Comparison of ENCODE assay signal across 21 cellular contexts in genomic region chr1:39023140-39023539, GRCh38. TPM values are rescaled to one million over a fixed set of nuclear protein-coding genes. Genes with fewer than 3 reads are reported as not detected.
A peak's percentile ranks its signal among the peaks of the same experiment; 100 is the strongest.
DNase-seq lines count a peak whose midpoint lies in the region; ATAC-seq, FAIRE-seq and TF ChIP-seq lines count a peak whose summit lies in the region.
"Had no signal": no experiment of that assay in that cellular context is flagged by ENCODE, and none has a peak within 500 bp of the region (broad histone marks: within the 10 kb centered on the region; RNA-seq: fewer than 3 reads in every experiment).

No MANE protein-coding gene starts in this region.

- H4K20me1 ChIP-seq in HepG2 (ENCODE audit: insufficient read depth, low read length), result no peaks in the 10 kb centered on the region
- H4K20me1 ChIP-seq: BLaER1 treated with 17β-estradiol and CSF1 and Interleukin-3, amounts not matched to agents 10 nM and 100 nM had no signal

- in situ Hi-C loops in HepG2 (cut with HindIII; ENCODE audit: extremely low pct_ligation_motif_present, low pct_unique_long_range_greater_than_20kb), result no loop called here

- WGBS in HepG2 (ENCODE audit: low lambda C conversion rate), result 0% methylated on average over 1 of the region's 1 CpG
- WGBS in right lobe of liver (ENCODE audit: insufficient coverage, low coverage, low lambda C conversion rate, missing lambda C conversion rate), result 26% methylated on average over 1 of the region's 1 CpG

- DNase-seq in HepG2 (ENCODE audit: low spot score), result no peak
- DNase-seq in right lobe of liver, result no peak
- DNase-seq in neural crest cell (ENCODE audit: low read depth, low spot score), result no peak
- no peak for DNase-seq in activated CD8-positive, alpha-beta memory T cell treated with anti-CD3 and anti-CD28 coated beads, Interleukin-2, amount 50 U/mL, for 48 hours
- DNase-seq: AML-193; Caco-2; Calu3; CD4-positive, alpha-beta T cell; CD8-positive, alpha-beta T cell; DMS79 treated with DMSO at 0.1 percent for 48 hours; GF-D8 had no signal

- ATAC-seq in HepG2, result no peak
- ATAC-seq in right lobe of liver, result no peak
- ATAC-seq: A549; CD8-positive, alpha-beta T cell had no signal

- no peaks in the 10 kb centered on the region for H3K36me3 Mint-ChIP-seq in neural crest cell (ENCODE audit: low read depth)

- POLR2A ChIA-PET in HepG2 (lab: Yijun Ruan, JAX) (no interaction called here), HEK293 (lab: Yijun Ruan, JAX) (no interaction called here)

- H3K4me3 Mint-ChIP-seq in neural crest cell, result peak overlapping the region; percentile 23
- H3K4me3 Mint-ChIP-seq: B cell; CD4-positive, alpha-beta T cell; CD8-positive, alpha-beta T cell had no signal

- TF ChIP-seq RAD21 in HepG2 (CRISPR knock-in tag; IDR thresholded peaks at IDR 0.05), result no peak

- peaks cover 14% of the 10 kb centered on the region for H3K4me1 Mint-ChIP-seq in neural crest cell

- H3K9me3 Mint-ChIP-seq in neural crest cell, result no peaks in the 10 kb centered on the region
- H3K9me3 Mint-ChIP-seq: CD4-positive, alpha-beta T cell; CD8-positive, alpha-beta T cell had no signal

- no peak overlapping the region for H2AFZ ChIP-seq in HepG2 (ENCODE audit: low read length)

- H3K4me1 ChIP-seq in HepG2 (ENCODE audit: insufficient read depth, low read length) (peaks cover 29% of the 10 kb centered on the region), right lobe of liver (peaks cover 0 to 10% (median 4%) of the 10 kb centered on the region in 4 donors), HEK293 (ENCODE audit: control insufficient read depth, insufficient read depth, low read length) (no peaks in the 10 kb centered on the region)

- no peak overlapping the region for H3K27ac ChIP-seq in HepG2 (ENCODE audit: extremely low read length, insufficient read depth, low read length)
- H3K27ac ChIP-seq in right lobe of liver, result no peak overlapping the region
- H3K27ac ChIP-seq in HEK293 (ENCODE audit: extremely low read depth, low read depth, low read length), result no peak overlapping the region
- H3K27ac ChIP-seq: 22Rv1; A549; BLaER1 treated with 17β-estradiol and CSF1 and Interleukin-3, amounts not matched to agents 10 nM and 100 nM; C4-2B had no signal

- TF ChIP-seq EP300 in HepG2 (IDR thresholded peaks at IDR 0.05; ENCODE audit: low read depth in 2 of 2, low read length in 2 of 2), result no peak
- TF ChIP-seq EP300 in HepG2 (CRISPR knock-in tag; IDR thresholded peaks at IDR 0.05; ENCODE audit: borderline replicate concordance), result no peak

- no peak overlapping the region for H3K9ac ChIP-seq in HepG2 (ENCODE audit: insufficient read depth, low read depth, low read length)
- H3K9ac ChIP-seq: BLaER1 treated with 17β-estradiol and CSF1 and Interleukin-3, amounts not matched to agents 10 nM and 100 nM had no signal

- no peaks in the 10 kb centered on the region for H3K27me3 Mint-ChIP-seq in neural crest cell (ENCODE audit: low read depth)
- H3K27me3 Mint-ChIP-seq: B cell; CD4-positive, alpha-beta T cell had no signal

- no peak for FAIRE-seq in HepG2 (lab: Jason Lieb, UNC)
- FAIRE-seq: A549, D721Med, G401.6, GM12891, GM19239 had no signal

- no TSS peak for BruUV-seq in HepG2 (replicated peaks; lab: Mats Ljungman, UMichigan)

- CTCF ChIA-PET in HepG2 (lab: Yijun Ruan, JAX; ENCODE audit: low intra/inter-chr PET ratio, low total read pairs), result no interaction called here
- CTCF ChIA-PET in HEK293 (lab: Yijun Ruan, JAX), result no interaction called here

- TF ChIP-seq CTCF in HepG2 (CRISPR knock-in tag; IDR thresholded peaks at IDR 0.05) (no peak), right lobe of liver (IDR thresholded peaks at IDR 0.05) (no peak), HEK293 (tag by site-specific recombination; IDR thresholded peaks at IDR 0.05) (no peak), neural crest cell (conservative IDR thresholded peaks at IDR 0.05) (no peak)

- no peak overlapping the region for H3K27ac Mint-ChIP-seq in neural crest cell (ENCODE audit: unreplicated experiment)
- H3K27ac Mint-ChIP-seq: B cell; CD4-positive, alpha-beta T cell; CD8-positive, alpha-beta T cell had no signal

- intact Hi-C loops in HepG2 (cut with micrococcal nuclease; ENCODE audit: unreplicated experiment) (no loop called here), right lobe of liver (cut with DNase I) (no loop called here)

- TF ChIP-seq POLR2A in HepG2 (IDR thresholded peaks at IDR 0.05; ENCODE audit: insufficient read depth in 1 of 2, low read depth in 2 of 2, low read length in 2 of 2) (no peak), right lobe of liver (IDR thresholded peaks at IDR 0.05) (no peak)

- H3K9me3 ChIP-seq in HepG2 (ENCODE audit: low read length) (no peaks in the 10 kb centered on the region), right lobe of liver (no peaks in the 10 kb centered on the region), HEK293 (ENCODE audit: control insufficient read depth, insufficient read depth, low read depth, low read length) (no peaks in the 10 kb centered on the region)
- H3K9me3 ChIP-seq: A549, Caco-2 had no signal

- H3K27me3 ChIP-seq in HepG2 (ENCODE audit: control insufficient read depth in 1 of 2, insufficient read depth in 2 of 2, low read length in 2 of 2) (no peaks in the 10 kb centered on the region; a peak in 1 of 5 replicates), right lobe of liver (no peaks in the 10 kb centered on the region)
- H3K27me3 ChIP-seq: BLaER1 treated with 17β-estradiol and CSF1 and Interleukin-3, amounts not matched to agents 10 nM and 100 nM had no signal

- H3K79me2 ChIP-seq in HepG2 (ENCODE audit: insufficient read depth, low read length), result peaks cover 23% of the 10 kb centered on the region

- H3K4me3 ChIP-seq in HepG2 (replicated peaks in 1 of 3; ENCODE audit: insufficient read depth in 1 of 3, low read depth in 2 of 3, low read length in 3 of 3) (no peak overlapping the region), right lobe of liver (no peak overlapping the region), HEK293 (ENCODE audit: low read depth, low read length) (no peak overlapping the region)
- H3K4me3 ChIP-seq: A549; BLaER1 treated with 17β-estradiol and CSF1 and Interleukin-3, amounts not matched to agents 10 nM and 100 nM had no signal

- H3K4me2 ChIP-seq in HepG2 (ENCODE audit: low read depth, low read length), result no peak overlapping the region
- H3K4me2 ChIP-seq: A549; BLaER1 treated with 17β-estradiol and CSF1 and Interleukin-3, amounts not matched to agents 10 nM and 100 nM had no signal

- H3K36me3 ChIP-seq in HepG2 (replicated peaks in 1 of 2; ENCODE audit: control insufficient read depth in 1 of 2, insufficient read depth in 2 of 2, low read length in 2 of 2), result no peaks in the 10 kb centered on the region
- no peaks in the 10 kb centered on the region for H3K36me3 ChIP-seq in right lobe of liver
- H3K36me3 ChIP-seq in HEK293 (ENCODE audit: control insufficient read depth in 2 of 2, insufficient read depth in 1 of 2, low read length in 2 of 2), result peaks cover 0 to 1% of the 10 kb centered on the region in 2 experiments; a peak in 2 of 3 replicates

RNA-seq across cellular contexts. Expression of gene NDUFS5, which starts 3.0 kb away (rescaled TPM):
- 466 and 655 TPM in 2 replicates for total RNA-seq in HepG2 (2016; rRNA removed; fragmentation: Illumina TruSeq; extraction: Trizol)
- 163 and 167 TPM in 2 replicates for total RNA-seq in HepG2 (2016; cell fraction: cytosol; rRNA removed; fragmentation: Illumina TruSeq; extraction: Trizol; ENCODE audit: low read depth)
- 464 and 703 TPM in 2 replicates for total RNA-seq in HepG2 (2016; cell fraction: insoluble cytoplasmic fraction; rRNA removed; fragmentation: Illumina TruSeq; extraction: Trizol)
- 156 and 158 TPM in 2 replicates for total RNA-seq in HepG2 (2016; cell fraction: membrane; rRNA removed; fragmentation: Illumina TruSeq; extraction: Trizol)
- total RNA-seq in HepG2 (2016; cell fraction: nucleus; rRNA removed; fragmentation: Illumina TruSeq; extraction: Trizol), result 154 and 170 TPM in 2 replicates
- polyA plus RNA-seq in HepG2 (2011; rRNA removed), result 219 and 263 TPM in 2 replicates
- 226 and 341 TPM in 2 replicates for polyA plus RNA-seq in HepG2 (2011; cell fraction: cytosol; rRNA removed)
- 45.6 and 70.1 TPM in 2 replicates for polyA plus RNA-seq in HepG2 (2011; cell fraction: nucleus; rRNA removed)
- 314 and 392 TPM in 2 replicates for polyA plus RNA-seq in HepG2 (2012)
- polyA plus RNA-seq in HepG2 (2016; cell fraction: cytosol; fragmentation: Illumina TruSeq; extraction: Trizol; ENCODE audit: low read depth), result 179 and 209 TPM in 2 replicates
- 671 and 732 TPM in 2 replicates for polyA plus RNA-seq in HepG2 (2016; cell fraction: insoluble cytoplasmic fraction; fragmentation: Illumina TruSeq; extraction: Trizol; ENCODE audit: low read depth)
- polyA plus RNA-seq in HepG2 (2016; cell fraction: membrane; fragmentation: Illumina TruSeq; extraction: Trizol; ENCODE audit: low read depth), result 158 and 161 TPM in 2 replicates
- 262 and 271 TPM in 2 replicates for polyA plus RNA-seq in HepG2 (2016; cell fraction: nucleus; fragmentation: Illumina TruSeq; extraction: Trizol; ENCODE audit: insufficient read depth, low read depth)
- 54.3 and 179 TPM in 2 replicates for polyA minus RNA-seq in HepG2 (2011; rRNA and poly(A)+ RNA removed; ENCODE audit: low replicate concordance)
- polyA minus RNA-seq in HepG2 (2011; cell fraction: cytosol; rRNA and poly(A)+ RNA removed), result 50.5 and 67.1 TPM in 2 replicates
- 41.3 and 58.2 TPM in 2 replicates for polyA minus RNA-seq in HepG2 (2011; cell fraction: nucleus; rRNA and poly(A)+ RNA removed)
- total RNA-seq in right lobe of liver, result 100 to 1,000 TPM in 2 of 6 experiments, 10 to 100 TPM in 4; 86.2 to 352 (median 90.0) TPM
- total RNA-seq in neural crest cell, result 237 and 256 TPM in 2 replicates

RNA-seq across cellular contexts. Expression of gene AKIRIN1, which starts 32.1 kb away (rescaled TPM):
- total RNA-seq in HepG2 (2016; rRNA removed; fragmentation: Illumina TruSeq; extraction: Trizol) (123 and 154 TPM in 2 replicates), right lobe of liver (10 to 100 TPM; 18.9 to 37.3 (median 28.5) TPM), neural crest cell (93.3 and 97.9 TPM in 2 replicates)
- total RNA-seq in HepG2 (2016; cell fraction: cytosol; rRNA removed; fragmentation: Illumina TruSeq; extraction: Trizol; ENCODE audit: low read depth), result 24.4 and 26.4 TPM in 2 replicates
- 126 and 150 TPM in 2 replicates for total RNA-seq in HepG2 (2016; cell fraction: insoluble cytoplasmic fraction; rRNA removed; fragmentation: Illumina TruSeq; extraction: Trizol)
- 114 and 115 TPM in 2 replicates for total RNA-seq in HepG2 (2016; cell fraction: membrane; rRNA removed; fragmentation: Illumina TruSeq; extraction: Trizol)
- 46.8 and 56.0 TPM in 2 replicates for total RNA-seq in HepG2 (2016; cell fraction: nucleus; rRNA removed; fragmentation: Illumina TruSeq; extraction: Trizol)
- 96.9 and 157 TPM in 2 replicates for polyA plus RNA-seq in HepG2 (2011; rRNA removed)
- 64.0 and 81.1 TPM in 2 replicates for polyA plus RNA-seq in HepG2 (2011; cell fraction: cytosol; rRNA removed)
- polyA plus RNA-seq in HepG2 (2011; cell fraction: nucleus; rRNA removed), result 22.4 and 29.1 TPM in 2 replicates
- 67.2 and 119 TPM in 2 replicates for polyA plus RNA-seq in HepG2 (2012)
- 23.9 and 25.7 TPM in 2 replicates for polyA plus RNA-seq in HepG2 (2016; cell fraction: cytosol; fragmentation: Illumina TruSeq; extraction: Trizol; ENCODE audit: low read depth)
- 197 and 205 TPM in 2 replicates for polyA plus RNA-seq in HepG2 (2016; cell fraction: insoluble cytoplasmic fraction; fragmentation: Illumina TruSeq; extraction: Trizol; ENCODE audit: low read depth)
- 80.1 and 84.0 TPM in 2 replicates for polyA plus RNA-seq in HepG2 (2016; cell fraction: membrane; fragmentation: Illumina TruSeq; extraction: Trizol; ENCODE audit: low read depth)
- polyA plus RNA-seq in HepG2 (2016; cell fraction: nucleus; fragmentation: Illumina TruSeq; extraction: Trizol; ENCODE audit: insufficient read depth, low read depth), result 102 and 107 TPM in 2 replicates
- polyA minus RNA-seq in HepG2 (2011; rRNA and poly(A)+ RNA removed; ENCODE audit: low replicate concordance), result 35.3 and 43.0 TPM in 2 replicates
- 63.2 and 68.3 TPM in 2 replicates for polyA minus RNA-seq in HepG2 (2011; cell fraction: cytosol; rRNA and poly(A)+ RNA removed)
- 32.2 and 33.9 TPM in 2 replicates for polyA minus RNA-seq in HepG2 (2011; cell fraction: nucleus; rRNA and poly(A)+ RNA removed)

Comparison
In these comparisons a context has a peak if more than half of its experiments do, and no peak if none do; other contexts are left out.
1. Of the 63 proteins assayed by ChIP-seq in both HepG2 and HEK293: peak only in HepG2: none; only in HEK293: SETDB1; in both: none; in neither: 62.